Comparison of ENCODE assay signal across 8 cellular contexts in genomic region chr11:119092880-119093665, GRCh38. TPM values are rescaled to one million over a fixed set of nuclear protein-coding genes. Genes with fewer than 3 reads are reported as not detected.
DNase-seq lines count a peak whose midpoint lies in the region; ATAC-seq and TF ChIP-seq lines count a peak whose summit lies in the region.

No MANE protein-coding gene starts in this region.

- H3K4me3 Mint-ChIP-seq in T-helper 1 cell treated with Interleukin-12 subunit alpha and Interleukin-12 subunit beta and Interleukin-4 antibody, amounts not matched to agents 30 μg/mL and 1 μg/mL, for 36 hours = peak overlapping the region; percentile 92

- H3K9ac ChIP-seq in SU-DHL-6 (ENCODE audit: low read length) = peak overlapping the region; percentile 98

- intact Hi-C loops in stomach (cut with DNase I; ENCODE audit: low total_unique reads) = no loop called here

- 24 to 49% (median 42%) methylated on average over 6 to 12 of the region's 12 CpGs for WGBS in stomach, 5 donors

- H3K4me3 ChIP-seq in SU-DHL-6 (ENCODE audit: insufficient read depth, low read length, poor library complexity, severe bottlenecking) (peak overlapping the region; percentile 76), fibroblast of mammary gland (ENCODE audit: control insufficient read depth, low read depth, low read length) (peak overlapping the region; percentile 86), stomach (peak overlapping the region; percentile 84 to 90 (median 87))

- H3K4me2 ChIP-seq in SU-DHL-6 (ENCODE audit: low read depth, low read length, poor library complexity, severe bottlenecking) = peak overlapping the region; percentile 94

- TF ChIP-seq CTCF in SU-DHL-6 (IDR thresholded peaks at IDR 0.05; ENCODE audit: insufficient read depth, low read length, poor library complexity, severe bottlenecking) (no peak), fibroblast of mammary gland (conservative IDR thresholded peaks at IDR 0.05; ENCODE audit: control insufficient read depth, insufficient read depth, low read depth, low read length) (no peak), stomach (IDR thresholded peaks at IDR 0.05) (no peak)

- H3K9me2 ChIP-seq in SU-DHL-6 (replicated peaks; ENCODE audit: insufficient read depth, low read length) = no peaks in the 10 kb centered on the region

- H3K27ac Mint-ChIP-seq in T-helper 1 cell treated with Interleukin-12 subunit alpha and Interleukin-12 subunit beta and Interleukin-4 antibody, amounts not matched to agents 30 μg/mL and 1 μg/mL, for 36 hours = peak overlapping the region; percentile 77

- H3K27me3 ChIP-seq in SU-DHL-6 (ENCODE audit: low read length) (no peaks in the 10 kb centered on the region), stomach (no peaks in the 10 kb centered on the region)

- no peak for DNase-seq in T-helper 1 cell
- peak; percentile 44 for DNase-seq in fibroblast of mammary gland (ENCODE audit: low read depth)
- peak; percentile 57 for DNase-seq in stomach
- DNase-seq in NCI-H2107 treated with DMSO at 0.1 percent for 48 hours (lab: John Stamatoyannopoulos, UW; ENCODE audit: unreplicated experiment) = no peak
- DNase-seq in epidermal melanocyte (ENCODE audit: insufficient read length, low spot score) = no peak

- no peaks in the 10 kb centered on the region for H3K9me3 Mint-ChIP-seq in T-helper 1 cell treated with Interleukin-12 subunit alpha and Interleukin-12 subunit beta and Interleukin-4 antibody, amounts not matched to agents 30 μg/mL and 1 μg/mL, for 36 hours

- H3K9me3 ChIP-seq in SU-DHL-6 (ENCODE audit: insufficient read depth, low read length) (no peaks in the 10 kb centered on the region), stomach (no peaks in the 10 kb centered on the region)

- H3K79me2 ChIP-seq in SU-DHL-6 (ENCODE audit: insufficient read depth, low read length) = peaks cover 24% of the 10 kb centered on the region

- no peak for ATAC-seq in HG02642 (IDR thresholded peaks at IDR 0.05; ENCODE audit: poor library complexity, unreplicated experiment)

- H3K4me1 Mint-ChIP-seq in T-helper 1 cell treated with Interleukin-12 subunit alpha and Interleukin-12 subunit beta and Interleukin-4 antibody, amounts not matched to agents 30 μg/mL and 1 μg/mL, for 36 hours (ENCODE audit: low read depth) = peaks cover 33% of the 10 kb centered on the region

- TF ChIP-seq POLR2A in stomach (IDR thresholded peaks at IDR 0.05) = no peak

- H3K36me3 ChIP-seq in SU-DHL-6 (ENCODE audit: low read length) (peaks cover 21% of the 10 kb centered on the region), stomach (peaks cover 13 to 30% (median 17%) of the 10 kb centered on the region in 4 donors)

- H2AFZ ChIP-seq in SU-DHL-6 (ENCODE audit: low read depth, low read length, severe bottlenecking) = no peak overlapping the region

- peaks cover 3% of the 10 kb centered on the region for H3K27me3 Mint-ChIP-seq in T-helper 1 cell treated with Interleukin-12 subunit alpha and Interleukin-12 subunit beta and Interleukin-4 antibody, amounts not matched to agents 30 μg/mL and 1 μg/mL, for 36 hours (ENCODE audit: low read depth)

- H4K20me1 ChIP-seq in SU-DHL-6 (ENCODE audit: low read depth, low read length) = peaks cover 4% of the 10 kb centered on the region; the same call in 1 of the 2 replicates

- peaks cover 68% of the 10 kb centered on the region for H3F3A ChIP-seq in SU-DHL-6 (ENCODE audit: insufficient read depth)

- H3K27ac ChIP-seq in SU-DHL-6 (ENCODE audit: low read depth, low read length) (peak overlapping the region; percentile 89), stomach (peak overlapping the region in 4 of 5 donors; percentile 93 to 97 (median 95))

- no peak for TF ChIP-seq EP300 in stomach (IDR thresholded peaks at IDR 0.05)

- peaks cover 18 to 39% (median 26%) of the 10 kb centered on the region in 4 donors for H3K4me1 ChIP-seq in stomach

- H3K36me3 Mint-ChIP-seq in T-helper 1 cell treated with Interleukin-12 subunit alpha and Interleukin-12 subunit beta and Interleukin-4 antibody, amounts not matched to agents 30 μg/mL and 1 μg/mL, for 36 hours (ENCODE audit: low read depth) = peaks cover 46% of the 10 kb centered on the region

RNA-seq across cellular contexts. Expression of gene HMBS, which starts 8.4 kb away (rescaled TPM):
- total RNA-seq in stomach = 10 to 100 TPM in 1 of 5 donors, 1 to 10 TPM in 3, not detected in 1; 3.8 to 15.9 (median 8.1) TPM
- polyA plus RNA-seq in stomach = 10 to 100 TPM; 23.0 to 25.0 (median 23.5) TPM

RNA-seq across cellular contexts. Expression of gene DPAGT1, which starts 8.6 kb away (rescaled TPM):
- total RNA-seq in stomach = 10 to 100 TPM in 3 of 5 donors, 1 to 10 TPM in 2; 2.3 to 27.7 (median 13.2) TPM
- 10 to 100 TPM; 14.4 to 28.5 (median 14.5) TPM for polyA plus RNA-seq in stomach

RNA-seq across cellular contexts. Expression of gene C2CD2L, which starts 14.1 kb away (rescaled TPM):
- 10 to 100 TPM in 3 of 5 donors, 1 to 10 TPM in 2; 2.6 to 19.9 (median 13.4) TPM for total RNA-seq in stomach
- polyA plus RNA-seq in stomach = 1 to 10 TPM; 1.7 to 6.1 (median 2.4) TPM

RNA-seq across cellular contexts. Expression of gene VPS11, which starts 25.5 kb away (rescaled TPM):
- total RNA-seq in stomach = 100 to 1,000 TPM in 1 of 5 donors, 10 to 100 TPM in 3, 1 to 10 TPM in 1; 8.2 to 190 (median 21.1) TPM
- polyA plus RNA-seq in stomach = 10 to 100 TPM; 25.5 to 43.1 (median 40.9) TPM

RNA-seq across cellular contexts. Expression of gene HINFP, which starts 28.3 kb away (rescaled TPM):
- 10 to 100 TPM; 17.1 to 80.8 (median 43.6) TPM for total RNA-seq in stomach
- polyA plus RNA-seq in stomach = 10 to 100 TPM in 2 of 3 donors, 1 to 10 TPM in 1; 9.2 to 11.9 (median 10.1) TPM

Comparison
In these comparisons a context has a peak if more than half of its experiments do, and no peak if none do; other contexts are left out.
1. DNase-seq: peak in fibroblast of mammary gland (single experiment) and stomach (single experiment); none in T-helper 1 cell (0 of 5), NCI-H2107 treated with DMSO at 0.1 percent for 48 hours (single experiment) and epidermal melanocyte (single experiment).
2. Peak in every context shown above with its lines, with median percentiles within 50 percentile points of each other: H3K4me3 ChIP-seq.